In genomic region chr6:166068768-166069167, GRCh38 we compare ENCODE assay signal across 26 cellular contexts.
"Had no signal": no experiment of that assay in that cellular context is flagged by ENCODE, and none has a peak within 500 bp of the region (broad histone marks: within the 10 kb centered on the region; RNA-seq: fewer than 3 reads in every experiment).

No MANE protein-coding gene starts in this region.

- H3K36me3 ChIP-seq: suprapubic skin, thoracic aorta, thyroid gland, tibial artery, tibial nerve, transverse colon, upper lobe of left lung, upper lobe of right lung, uterus, vagina had no signal

- FAIRE-seq: urothelium cell line had no signal

- H3K4me1 ChIP-seq: suprapubic skin, testis, thyroid gland, tibial artery, tibial nerve, transverse colon, upper lobe of left lung, upper lobe of right lung, uterus, vagina had no signal

- H3K27ac ChIP-seq: suprapubic skin, testis, thoracic aorta, thyroid gland, tibial artery, tibial nerve, transverse colon, upper lobe of left lung, upper lobe of right lung, uterus, vagina had no signal

- ATAC-seq: stimulated activated effector memory CD8-positive, alpha-beta T cell treated with anti-CD3 and anti-CD28 coated beads, Interleukin-12 subunit alpha, Interleukin-12 subunit beta, amount 100 ng/mL, for 72 hours; stimulated activated memory B cell treated with anti-CD40 and anti-IgM and Interleukin-4, amounts not matched to agents 10 μg/mL and 1 μg/mL and 100 μg/mL, for 72 hours; stimulated activated naive B cell treated with anti-CD40 and anti-IgM and Interleukin-4, amounts not matched to agents 10 μg/mL and 1 μg/mL and 100 μg/mL, for 72 hours; stimulated activated naive CD8-positive, alpha-beta T cell treated with anti-CD3 and anti-CD28 coated beads, Interleukin-15, amount 100 ng/mL, for 72 hours; stimulated activated naive CD8-positive, alpha-beta T cell treated with anti-CD3 and anti-CD28 coated beads, Interleukin-15, Interleukin-2, amounts not matched to agents 100 U/mL and 50 U/mL, for 24 hours; upper lobe of right lung had no signal

- DNase-seq: stimulated activated CD4-positive, alpha-beta T cell treated with anti-CD3 and anti-CD28 coated beads, Interleukin-2, amount 100 ng/mL, for 48 hours; stimulated activated CD4-positive, alpha-beta T cell treated with anti-CD3 and anti-CD28 coated beads, Interleukin-4, amount 100 ng/mL, for 1 hour; stimulated activated CD4-positive, alpha-beta T cell treated with anti-CD3 and anti-CD28 coated beads, Interleukin-4, amount 100 ng/mL, for 24 hours; stimulated activated CD4-positive, alpha-beta T cell treated with anti-CD3 and anti-CD28 coated beads, Interleukin-4, amount 100 ng/mL, for 4 hours; stimulated activated CD8-positive, alpha-beta memory T cell treated with anti-CD3 and anti-CD28 coated beads, Interleukin-4, amount 100 ng/mL, for 48 hours; stimulated activated naive B cell treated with anti-CD40 and anti-IgM and Interleukin-4, amounts not matched to agents 10 μg/mL and 1 μg/mL and 100 μg/mL, for 72 hours; stimulated activated naive CD4-positive, alpha-beta T cell; stimulated activated naive CD4-positive, alpha-beta T cell treated with Interleukin-2 at 50 U/mL for 16 hours; stimulated activated naive CD8-positive, alpha-beta T cell treated with anti-CD3 and anti-CD28 coated beads, Interleukin-15, amount 100 ng/mL, for 72 hours; stimulated activated naive CD8-positive, alpha-beta T cell treated with anti-CD3 and anti-CD28 coated beads, Interleukin-15, Interleukin-2, amounts not matched to agents 100 U/mL and 50 U/mL, for 24 hours; substantia nigra; testis; thyroid gland; tibial artery; transverse colon; trophoblast cell; upper lobe of left lung; upper lobe of right lung; uterus had no signal

- H3K4me3 ChIP-seq: suprapubic skin, testis, thoracic aorta, thyroid gland, tibial artery, tibial nerve, transverse colon, upper lobe of left lung, upper lobe of right lung, uterus, vagina had no signal

- H3K27me3 ChIP-seq: suprapubic skin, testis, thyroid gland, tibial nerve, transverse colon, upper lobe of left lung, upper lobe of right lung, uterus, vagina had no signal

- H3K9me3 ChIP-seq: suprapubic skin, testis, thoracic aorta, thyroid gland, tibial artery, tibial nerve, transverse colon, upper lobe of left lung, upper lobe of right lung, uterus, vagina had no signal
